ENCODE assay signal across 27 cellular contexts in genomic region chr15:88431441-88431840, GRCh38.
"Had no signal": no experiment of that assay in that cellular context is flagged by ENCODE, and none has a peak within 500 bp of the region (broad histone marks: within the 10 kb centered on the region; RNA-seq: fewer than 3 reads in every experiment).

No MANE protein-coding gene starts in this region.

- H3K27me3 ChIP-seq: adrenal gland, Peyer's patch, SJCRH30 had no signal

- ATAC-seq: activated CD4-positive, alpha-beta T cell treated with anti-CD3 and anti-CD28 coated beads for 36 hours; activated CD8-positive, alpha-beta T cell treated with anti-CD3 and anti-CD28 coated beads, Interleukin-2, amount 10 ng/mL, durations not matched to agents 7 days and 5 days had no signal

- H3K27ac ChIP-seq: adrenal gland, KMS-11, Peyer's patch, RWPE1, SJCRH30, VCaP had no signal

- H3K36me3 Mint-ChIP-seq: activated naive CD8-positive, alpha-beta T cell treated with anti-CD3 and anti-CD28 coated beads, Interleukin-2, amount 10 ng/mL, durations not matched to agents 7 days and 5 days had no signal

- H3K27ac Mint-ChIP-seq: activated CD4-positive, alpha-beta T cell treated with anti-CD3 and anti-CD28 coated beads for 36 hours; activated CD8-positive, alpha-beta T cell treated with anti-CD3 and anti-CD28 coated beads, Interleukin-2, amount 10 ng/mL, durations not matched to agents 7 days and 5 days; activated naive CD8-positive, alpha-beta T cell treated with anti-CD3 and anti-CD28 coated beads, Interleukin-2, amount 10 ng/mL, durations not matched to agents 7 days and 5 days had no signal

- H3K9me3 ChIP-seq: adrenal gland, Peyer's patch, SJCRH30, SK-N-SH had no signal

- H3K4me3 Mint-ChIP-seq: activated CD4-positive, alpha-beta T cell treated with anti-CD3 and anti-CD28 coated beads for 36 hours; activated CD8-positive, alpha-beta T cell treated with anti-CD3 and anti-CD28 coated beads, Interleukin-2, amount 10 ng/mL, durations not matched to agents 7 days and 5 days; activated naive CD8-positive, alpha-beta T cell treated with anti-CD3 and anti-CD28 coated beads, Interleukin-2, amount 10 ng/mL, durations not matched to agents 7 days and 5 days had no signal

- H3K4me2 ChIP-seq: KMS-11, SK-N-SH had no signal

- DNase-seq: activated CD4-positive, alpha-beta T cell treated with anti-CD3 and anti-CD28 coated beads for 36 hours; activated CD8-positive, alpha-beta memory T cell treated with anti-CD3 and anti-CD28 coated beads, Interleukin-2, amount 50 U/mL, for 48 hours; activated CD8-positive, alpha-beta T cell treated with anti-CD3 and anti-CD28 coated beads, Interleukin-2, amount 10 ng/mL, durations not matched to agents 7 days and 5 days; activated naive CD4-positive, alpha-beta T cell treated with anti-CD3 and anti-CD28 coated beads, Interleukin-2, amount 50 U/mL, for 16 hours; activated naive CD8-positive, alpha-beta T cell treated with anti-CD3 and anti-CD28 coated beads, Interleukin-2, amount 10 ng/mL, durations not matched to agents 7 days and 5 days; activated T-cell treated with anti-CD3 and anti-CD28 coated beads, Interleukin-2, amount 50 U/mL, for 1 hour; adrenal gland; anterior cingulate cortex; caudate nucleus; NCI-H1092; NCI-H1417; NCI-H1694; NCI-H2029; NCI-H2107; NCI-H2171 treated with DMSO at 0.1 percent for 48 hours; NCI-H345; NCI-H510A; NCI-H526 treated with DMSO at 0.1 percent for 48 hours; NCI-H82; Peyer's patch; Right ventricle myocardium superior; SJCRH30; SK-N-SH; T-helper 1 cell had no signal

- H3K9me3 Mint-ChIP-seq: activated naive CD8-positive, alpha-beta T cell treated with anti-CD3 and anti-CD28 coated beads, Interleukin-2, amount 10 ng/mL, durations not matched to agents 7 days and 5 days had no signal

- H3K4me3 ChIP-seq: adrenal gland, Peyer's patch, SJCRH30 had no signal

- H3K4me1 Mint-ChIP-seq: activated naive CD8-positive, alpha-beta T cell treated with anti-CD3 and anti-CD28 coated beads, Interleukin-2, amount 10 ng/mL, durations not matched to agents 7 days and 5 days had no signal

- H3K9me2 ChIP-seq: SK-N-SH had no signal

- H3K36me3 ChIP-seq: adrenal gland, Peyer's patch, SJCRH30 had no signal

- H3K4me1 ChIP-seq: adrenal gland, Peyer's patch had no signal

- H3K9ac ChIP-seq: KMS-11, SK-N-SH had no signal
